ENCODE assay signal across 8 cellular contexts in the genomic region with DNA sequence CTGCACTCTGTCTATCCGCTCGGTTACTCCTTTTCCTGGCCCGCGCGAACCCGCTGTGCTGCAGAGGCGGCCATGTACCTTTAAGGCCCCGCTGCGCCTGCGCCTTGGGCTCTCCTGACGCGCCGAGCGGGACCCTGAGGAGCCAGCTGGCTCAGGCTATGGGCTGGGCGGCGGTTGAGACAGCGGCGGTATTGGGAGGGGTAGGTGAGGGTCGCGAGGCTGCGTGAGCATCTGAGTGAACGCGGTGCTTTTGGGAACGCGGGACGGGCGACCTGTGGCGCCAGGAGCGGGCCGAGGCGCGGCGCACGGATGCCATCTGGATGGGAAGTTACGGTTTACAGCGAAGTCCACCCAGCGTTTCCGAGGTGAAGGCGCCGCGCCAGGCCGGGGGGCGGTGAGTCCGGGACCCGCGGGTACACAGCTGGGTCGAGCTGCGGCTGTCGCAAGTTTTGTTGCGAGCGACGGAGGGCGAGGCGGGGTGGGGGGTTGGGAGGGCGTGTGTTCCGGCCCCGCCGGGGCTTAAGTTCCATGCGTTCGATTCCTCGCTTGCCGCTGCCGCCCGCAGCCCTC. TPM values are rescaled to one million over a fixed set of nuclear protein-coding genes. Genes with fewer than 3 reads are reported as not detected.
A peak's percentile ranks its signal among the peaks of the same experiment; 100 is the strongest.
DNase-seq lines count a peak whose midpoint lies in the region; ATAC-seq and TF ChIP-seq lines count a peak whose summit lies in the region.
"Not testable (repeated sequence)": the region's sequence is repeated elsewhere in the genome, so short reads cannot be mapped to it uniquely, and the experiment has no call there.

A gene with protein sequence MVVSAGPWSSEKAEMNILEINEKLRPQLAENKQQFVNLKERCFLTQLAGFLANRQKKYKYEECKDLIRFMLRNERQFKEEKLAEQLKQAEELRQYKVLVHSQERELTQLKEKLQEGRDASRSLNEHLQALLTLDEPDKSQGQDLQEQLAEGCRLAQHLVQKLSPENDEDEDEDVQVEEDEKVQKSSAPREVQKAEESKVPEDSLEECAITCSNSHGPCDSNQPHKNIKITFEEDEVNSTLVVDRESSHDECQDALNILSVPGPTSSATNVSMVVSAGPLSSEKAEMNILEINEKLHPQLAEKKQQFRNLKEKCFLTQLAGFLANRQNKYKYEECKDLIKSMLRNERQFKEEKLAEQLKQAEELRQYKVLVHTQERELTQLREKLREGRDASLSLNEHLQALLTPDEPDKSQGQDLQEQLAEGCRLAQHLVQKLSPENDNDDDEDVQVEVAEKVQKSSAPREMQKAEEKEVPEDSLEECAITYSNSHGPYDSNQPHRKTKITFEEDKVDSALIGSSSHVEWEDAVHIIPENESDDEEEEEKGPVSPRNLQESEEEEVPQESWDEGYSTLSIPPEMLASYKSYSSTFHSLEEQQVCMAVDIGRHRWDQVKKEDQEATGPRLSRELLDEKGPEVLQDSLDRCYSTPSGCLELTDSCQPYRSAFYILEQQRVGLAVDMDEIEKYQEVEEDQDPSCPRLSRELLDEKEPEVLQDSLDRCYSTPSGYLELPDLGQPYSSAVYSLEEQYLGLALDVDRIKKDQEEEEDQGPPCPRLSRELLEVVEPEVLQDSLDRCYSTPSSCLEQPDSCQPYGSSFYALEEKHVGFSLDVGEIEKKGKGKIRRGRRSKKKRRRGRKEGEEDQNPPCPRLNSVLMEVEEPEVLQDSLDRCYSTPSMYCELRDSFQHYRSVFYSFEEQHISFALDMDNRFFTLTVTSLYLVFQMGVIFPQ (plus strand): TSS at position 125 of the 570 bp plus-strand sequence. CDS start 21,488 bp downstream, outside the sequence.

- H3K9ac ChIP-seq in mammary epithelial cell (ENCODE audit: insufficient read depth, low read length): peak within 1 kb of the TSS; percentile 57

- H3K4me3 ChIP-seq in mammary epithelial cell (replicated peaks in 1 of 3; ENCODE audit: insufficient read depth in 1 of 3, low read depth in 2 of 3, low read length in 3 of 3): peak within 1 kb of the TSS; percentile 37 to 59 (median 55)
- H3K4me3 ChIP-seq in iPS-18c (ENCODE audit: insufficient read depth, low read depth, low read length): peak within 1 kb of the TSS; percentile 28; the same call in 1 of the 2 replicates
- H3K4me3 ChIP-seq in gastrocnemius medialis: peak within 1 kb of the TSS; percentile 59 to 85 (median 72)
- peak within 1 kb of the TSS; percentile 54 for H3K4me3 ChIP-seq in urinary bladder (ENCODE audit: low read depth, low read length)

- intact Hi-C loops in mammary epithelial cell (cut with micrococcal nuclease); gastrocnemius medialis (cut with DNase I; ENCODE audit: low total_unique reads): not testable (repeated sequence)

- H3K27ac ChIP-seq in mammary epithelial cell (ENCODE audit: insufficient read depth, low read depth, low read length): peak within 1 kb of the TSS; percentile 43
- H3K27ac ChIP-seq in gastrocnemius medialis: peak within 1 kb of the TSS; percentile 54 to 76 (median 64)
- H3K27ac ChIP-seq in urinary bladder (ENCODE audit: low read depth): not testable (repeated sequence)

- H3K9me3 ChIP-seq in mammary epithelial cell (replicated peaks; ENCODE audit: insufficient read depth, low read length); iPS-18c (ENCODE audit: control insufficient read depth, insufficient read depth, low read length); gastrocnemius medialis: not testable (repeated sequence)

- CTCF ChIA-PET in mammary epithelial cell (lab: Charles Lee; ENCODE audit: low non-redundant PET): not testable (repeated sequence)

- H3K4me2 ChIP-seq in mammary epithelial cell (ENCODE audit: insufficient read depth, low read depth, low read length): peak within 1 kb of the TSS; percentile 64

- 0% methylated on average over 3 of the region's 64 CpGs for WGBS in mammary epithelial cell (ENCODE audit: low coverage, missing lambda C conversion rate)
- WGBS in urinary bladder: under 1% methylated on average over 49 of the region's 64 CpGs

- H3K36me3 ChIP-seq in mammary epithelial cell (ENCODE audit: insufficient read depth, low read length); gastrocnemius medialis; urinary bladder (ENCODE audit: insufficient read depth): not testable (repeated sequence)

- not testable (repeated sequence) for H4K20me1 ChIP-seq in mammary epithelial cell (ENCODE audit: insufficient read depth, low read length)

- BruUV-seq in mammary epithelial cell (replicated peaks; lab: Mats Ljungman, UMichigan): TSS peak; percentile 69

- H2AFZ ChIP-seq in mammary epithelial cell (ENCODE audit: low read depth, low read length): peak within 1 kb of the TSS; percentile 65

- not testable (repeated sequence) for TF ChIP-seq CTCF in mammary epithelial cell (conservative IDR thresholded peaks at IDR 0.05 in 1 of 2, IDR thresholded peaks at IDR 0.05 in 1 of 2; ENCODE audit: extremely low read depth in 1 of 2, insufficient read depth in 1 of 2, low read depth in 1 of 2, low read length in 2 of 2); gastrocnemius medialis (IDR thresholded peaks at IDR 0.05 in 4 of 5, conservative IDR thresholded peaks at IDR 0.05 in 1 of 5)

- H3K4me1 ChIP-seq in mammary epithelial cell (ENCODE audit: insufficient read depth, low read length); gastrocnemius medialis; urinary bladder (ENCODE audit: insufficient read depth): not testable (repeated sequence)

- DNase-seq in NCI-H2196 (lab: John Stamatoyannopoulos, UW; ENCODE audit: unreplicated experiment) (peak; percentile 40), mammary epithelial cell (peak; percentile 61), gastrocnemius medialis (peak; percentile 57 to 78)
- DNase-seq in activated CD4-positive, alpha-beta T cell treated with anti-CD3 and anti-CD28 coated beads for 1 hour: peak; percentile 54

- H3K79me2 ChIP-seq in mammary epithelial cell (ENCODE audit: insufficient read depth, low read length): not testable (repeated sequence)

- peak in 1 of 2 donors; percentile 7 for TF ChIP-seq POLR2A in gastrocnemius medialis (IDR thresholded peaks at IDR 0.05)

- dilution Hi-C loops in mammary epithelial cell (cut with HindIII; ENCODE audit: low sequenced_read_pairs): not testable (repeated sequence)

- H3K27me3 ChIP-seq in mammary epithelial cell (ENCODE audit: insufficient read depth, low read length); gastrocnemius medialis: not testable (repeated sequence)

- in situ Hi-C loops in mammary epithelial cell (cut with MboI; ENCODE audit: low sequenced_read_pairs in 2 of 2); gastrocnemius medialis (cut with MboI; ENCODE audit: low sequenced_read_pairs in 4 of 4): not testable (repeated sequence)

- ATAC-seq in GM18867 (IDR thresholded peaks at IDR 0.05; ENCODE audit: unreplicated experiment): peak; percentile 100
- ATAC-seq in HG03064 (IDR thresholded peaks at IDR 0.05; ENCODE audit: low read depth, unreplicated experiment): peak; percentile 99
- peak; percentile 88 to 95 for ATAC-seq in gastrocnemius medialis

RNA-seq across cellular contexts. Expression of the gene that starts here (rescaled TPM):
- total RNA-seq in mammary epithelial cell (10 to 100 TPM; 10.3 to 16.8 TPM), gastrocnemius medialis (1 to 10 TPM in 3 of 4 donors, under 1 TPM in 1; 0.27 to 3.8 (median 1.7) TPM), urinary bladder (15.2 TPM)
- polyA plus RNA-seq in mammary epithelial cell (12.6 TPM), urinary bladder (7.5 TPM)
- polyA minus RNA-seq in mammary epithelial cell: 7.2 TPM
